8 cellular contexts compared by ENCODE assay signal in genomic region chr3:138833908-138834358, GRCh38. TPM values are rescaled to one million over a fixed set of nuclear protein-coding genes. Genes with fewer than 3 reads are reported as not detected.
DNase-seq lines count a peak whose midpoint lies in the region; ATAC-seq and TF ChIP-seq lines count a peak whose summit lies in the region.

No MANE protein-coding gene starts in this region.

- H3K4me3 ChIP-seq in choroid plexus epithelial cell (ENCODE audit: low read depth, low read length) (peak overlapping the region; percentile 84), lower lobe of right lung (peak overlapping the region; percentile 96)

- H3K27me3 ChIP-seq in lower lobe of right lung (ENCODE audit: low read depth), result no peaks in the 10 kb centered on the region

- no peaks in the 10 kb centered on the region for H3K9me3 ChIP-seq in lower lobe of right lung

- peak; percentile 38 for DNase-seq in NCI-H2227 treated with DMSO at 0.1 percent for 48 hours (lab: John Stamatoyannopoulos, UW)
- no peak for DNase-seq in NCI-H2227 (lab: John Stamatoyannopoulos, UW; ENCODE audit: unreplicated experiment)
- DNase-seq in RPMI7951 (ENCODE audit: low read depth), result peak; percentile 12
- DNase-seq in choroid plexus epithelial cell (ENCODE audit: low read depth), result peak; percentile 45
- no peak for DNase-seq in lower lobe of right lung
- DNase-seq in HuH-7 (ENCODE audit: low spot score), result no peak

- H3K36me3 ChIP-seq in lower lobe of right lung, result no peaks in the 10 kb centered on the region

- H3K27ac ChIP-seq in lower lobe of right lung (peak overlapping the region; percentile 98), temporal lobe (ENCODE audit: low read depth, low read length) (peak overlapping the region; percentile 78)

- ATAC-seq in HG02840 (IDR thresholded peaks at IDR 0.05; ENCODE audit: low FRiP score, unreplicated experiment) (peak; percentile 2), lower lobe of right lung (peak in 1 of 2 donors; percentile 8)

- peaks cover 16% of the 10 kb centered on the region for H3K4me1 ChIP-seq in lower lobe of right lung

- intact Hi-C loops in lower lobe of right lung (cut with DNase I), result no loop called here

- TF ChIP-seq CTCF in choroid plexus epithelial cell (conservative IDR thresholded peaks at IDR 0.05; ENCODE audit: low read depth, low read length) (no peak), lower lobe of right lung (IDR thresholded peaks at IDR 0.05) (no peak)

RNA-seq across cellular contexts. Expression of gene PIK3CB, which starts 0.8 kb away (rescaled TPM):
- total RNA-seq in RPMI7951 (2014; rRNA removed; shearing (Covaris generic)), result 9.1 and 11.1 TPM in 2 replicates
- total RNA-seq in lower lobe of right lung (44.6 TPM), temporal lobe (38.1 TPM)

Comparison
In these comparisons a context has a peak if more than half of its experiments do, and no peak if none do; other contexts are left out.
1. DNase-seq: peak in NCI-H2227 treated with DMSO at 0.1 percent for 48 hours (single experiment), RPMI7951 (single experiment) and choroid plexus epithelial cell (single experiment); none in NCI-H2227 (single experiment), lower lobe of right lung (single experiment) and HuH-7 (single experiment).